Comparison of ENCODE assay signal across 8 cellular contexts in the genomic region with DNA sequence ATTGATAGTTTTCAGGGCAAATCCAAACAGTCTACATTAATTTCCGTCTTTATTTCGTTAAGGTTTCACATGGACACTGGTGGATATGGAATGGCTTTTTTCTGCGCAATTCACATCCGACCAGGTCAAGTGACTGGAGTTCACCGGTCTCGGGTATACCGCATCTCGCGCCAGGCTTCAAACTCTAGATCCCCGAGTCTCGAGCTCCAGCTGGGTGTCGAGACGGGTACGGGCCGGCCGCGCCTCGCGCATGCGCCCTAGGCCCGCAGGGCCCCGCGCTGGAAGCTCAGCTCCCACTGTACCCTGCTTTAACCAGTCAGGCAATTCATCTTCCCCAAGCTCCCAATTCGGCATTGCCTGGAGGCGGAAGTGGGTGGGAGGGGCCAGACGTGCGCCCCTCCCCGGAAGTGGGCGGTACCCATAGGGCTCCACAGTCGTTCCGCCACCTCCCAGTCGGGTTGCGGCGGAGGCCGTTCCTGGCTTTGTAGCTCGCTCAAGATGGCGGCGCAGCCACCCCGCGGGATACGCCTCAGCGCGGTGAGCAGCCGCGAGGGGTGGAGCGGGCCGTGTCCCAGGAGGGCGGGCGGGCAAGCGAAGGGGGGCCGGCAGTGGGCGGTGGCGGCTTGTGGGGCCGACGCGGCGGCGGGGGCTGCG. TPM values are rescaled to one million over a fixed set of nuclear protein-coding genes. Genes with fewer than 3 reads are reported as not detected.
DNase-seq lines count a peak whose midpoint lies in the region; ATAC-seq and TF ChIP-seq lines count a peak whose summit lies in the region.

Gene MORC3, plus strand, starts transcription at position 431 of the 654 bp plus-strand sequence. Its CDS starts 68 bp downstream, at position 499.

- H3K4me3 Mint-ChIP-seq in T-helper 17 cell = peak within 1 kb of the TSS; percentile 96

- H3K4me1 Mint-ChIP-seq in T-helper 17 cell = peaks cover 35% of the 10 kb centered on the region

- TF ChIP-seq CTCF in upper lobe of right lung (IDR thresholded peaks at IDR 0.05) = no peak

- peak within 1 kb of the TSS; percentile 98 for H3K27ac ChIP-seq in upper lobe of right lung

- H3K4me3 ChIP-seq in upper lobe of right lung = peak within 1 kb of the TSS; percentile 88

- peaks cover 5% of the 10 kb centered on the region for H3K36me3 Mint-ChIP-seq in T-helper 17 cell (ENCODE audit: low read depth)

- H3K36me3 ChIP-seq in upper lobe of right lung = peaks cover 7% of the 10 kb centered on the region

- no peaks in the 10 kb centered on the region for H3K9me3 ChIP-seq in T-helper 17 cell (ENCODE audit: control insufficient read depth, low read length, poor library complexity, severe bottlenecking)
- no peaks in the 10 kb centered on the region for H3K9me3 ChIP-seq in upper lobe of right lung

- intact Hi-C loops in left cardiac atrium (cut with DNase I) = loop anchor here (5.0 to 10.0 kb wide), 2 partner anchors 163 to 175 kb away; partner anchors contain the start of gene DOP1B (in 1 of the 2)
- intact Hi-C loops in posterior vena cava (cut with DNase I) = no loop called here
- intact Hi-C loops in upper lobe of right lung (cut with DNase I) = loop anchor here (10.0 kb wide), 1 partner anchor 175 kb away; no protein-coding TSS in a partner anchor

- no peaks in the 10 kb centered on the region for H3K27me3 ChIP-seq in upper lobe of right lung

- ATAC-seq in HG02885 (IDR thresholded peaks at IDR 0.05; ENCODE audit: poor library complexity, unreplicated experiment) (peak; percentile 86), T-helper 17 cell (peak; percentile 91), left cardiac atrium (peak; percentile 97), upper lobe of right lung (peak; percentile 98)

- DNase-seq in NCI-H1694 treated with DMSO at 0.1 percent for 48 hours (lab: John Stamatoyannopoulos, UW) (peak; percentile 100), T-helper 17 cell (peak; percentile 94 to 98 (median 96)), amygdala (lab: John Stamatoyannopoulos, UW) (peak; percentile 82 to 99 (median 96)), left cardiac atrium (peak; percentile 98), posterior vena cava (ENCODE audit: low spot score) (peak; percentile 99), upper lobe of right lung (peak; percentile 99)

- peak within 1 kb of the TSS; percentile 96 for H3K27ac Mint-ChIP-seq in T-helper 17 cell

- H3K4me1 ChIP-seq in upper lobe of right lung = peaks cover 30% of the 10 kb centered on the region

- no peaks in the 10 kb centered on the region for H3K27me3 Mint-ChIP-seq in T-helper 17 cell

- TF ChIP-seq POLR2A in GM15510 (IDR thresholded peaks at IDR 0.05; ENCODE audit: borderline replicate concordance, extremely low read depth, insufficient read length) = peak; percentile 94

RNA-seq across cellular contexts. Expression of gene MORC3, which starts in this region (rescaled TPM):
- total RNA-seq in T-helper 17 cell = 10 to 100 TPM; 45.2 to 51.0 TPM
- total RNA-seq in left cardiac atrium = 10 to 100 TPM; 19.2 to 20.2 TPM
- 10 to 100 TPM; 32.7 to 39.3 TPM for total RNA-seq in posterior vena cava
- total RNA-seq in upper lobe of right lung = 32.3 TPM

Comparison
In these comparisons a context has a peak if more than half of its experiments do, and no peak if none do; other contexts are left out.
1. Peak in every context shown above with its lines: DNase-seq, ATAC-seq, H3K4me3 ChIP-seq and H3K27ac ChIP-seq.
2. intact Hi-C loops: an anchor here in left cardiac atrium (5.0 to 10.0 kb wide) and upper lobe of right lung (10.0 kb wide); none called in posterior vena cava.